In genomic region chr3:119235151-119235550, GRCh38 we compare ENCODE assay signal across 14 cellular contexts. TPM values are rescaled to one million over a fixed set of nuclear protein-coding genes. Genes with fewer than 3 reads are reported as not detected.
DNase-seq lines count a peak whose midpoint lies in the region; ATAC-seq and TF ChIP-seq lines count a peak whose summit lies in the region.
"Had no signal": no experiment of that assay in that cellular context is flagged by ENCODE, and none has a peak within 500 bp of the region (broad histone marks: within the 10 kb centered on the region; RNA-seq: fewer than 3 reads in every experiment).

No MANE protein-coding gene starts in this region.

- H3K4me2 ChIP-seq in IMR-90 (ENCODE audit: low read depth, low read length): peak overlapping the region; percentile 27; the same call in 1 of the 2 replicates

- H3K9me1 ChIP-seq in IMR-90 (ENCODE audit: insufficient read depth, low read length): peaks cover 8% of the 10 kb centered on the region

- CTCF ChIA-PET in IMR-90 (lab: Yijun Ruan, JAX): no interaction called here

- peak overlapping the region; percentile 20 for H2AK9ac ChIP-seq in IMR-90 (replicated peaks; ENCODE audit: low read depth, low read length, poor library complexity)

- ATAC-seq in IMR-90 (ENCODE audit: low read depth) (peak; percentile 69), GM21447 (IDR thresholded peaks at IDR 0.05; ENCODE audit: unreplicated experiment) (no peak), HG03342 (IDR thresholded peaks at IDR 0.05; ENCODE audit: unreplicated experiment) (no peak), HG02938 (IDR thresholded peaks at IDR 0.05; ENCODE audit: unreplicated experiment) (no peak)
- ATAC-seq: activated CD8-positive, alpha-beta memory T cell treated with anti-CD3 and anti-CD28 coated beads, Interleukin-2, amount 10 ng/mL, durations not matched to agents 7 days and 5 days; lower lobe of right lung had no signal

- no peak overlapping the region for H3K9ac ChIP-seq in IMR-90 (ENCODE audit: low read depth, low read length)

- H3K79me1 ChIP-seq in IMR-90 (ENCODE audit: low read depth in 1 of 2, low read length in 2 of 2): peaks cover 16 to 48% of the 10 kb centered on the region in 2 experiments

- H4K8ac ChIP-seq in IMR-90 (ENCODE audit: low read depth in 2 of 2, low read length in 2 of 2): peak overlapping the region in 1 of 2 experiments; percentile 18; a peak in 1 of 4 replicates

- peak overlapping the region; percentile 37 for H2BK5ac ChIP-seq in IMR-90 (ENCODE audit: low read depth, low read length, poor library complexity, severe bottlenecking)

- no peak overlapping the region for H3K27ac ChIP-seq in IMR-90 (ENCODE audit: insufficient read depth, low read length)
- no peak overlapping the region for H3K27ac ChIP-seq in brain microvascular endothelial cell
- peak overlapping the region; percentile 5 for H3K27ac ChIP-seq in neutrophil
- H3K27ac ChIP-seq: lower lobe of right lung, prostate gland, SK-N-MC had no signal

- 0 out of 2 replicates have a peak overlapping the region, but pooled peaks have one; percentile 11 for H4K91ac ChIP-seq in IMR-90 (ENCODE audit: insufficient read depth, low read depth, low read length)

- H3K18ac ChIP-seq in IMR-90 (ENCODE audit: low read depth, low read length): no peak overlapping the region

- H3K9me3 ChIP-seq in IMR-90 (ENCODE audit: control insufficient read depth, insufficient read depth, low read length) (no peaks in the 10 kb centered on the region), neutrophil (no peaks in the 10 kb centered on the region)
- H3K9me3 ChIP-seq: lower lobe of right lung, prostate gland had no signal

- intact Hi-C loops in IMR-90 (cut with micrococcal nuclease): no loop called here

- H2AFZ ChIP-seq in IMR-90 (replicated peaks; ENCODE audit: low read length, poor library complexity): peak overlapping the region; percentile 68

- TF ChIP-seq RAD21 in IMR-90 (IDR thresholded peaks at IDR 0.05; ENCODE audit: low read length): no peak

- in situ Hi-C loops in Caki2 (cut with HindIII; ENCODE audit: low pct_unique_long_range_greater_than_20kb, low sequenced_read_pairs): no loop called here
- in situ Hi-C loops in IMR-90 (cut with MboI; ENCODE audit: low sequenced_read_pairs): no loop called here
- in situ Hi-C loops in brain microvascular endothelial cell (cut with HindIII; ENCODE audit: low pct_ligation_motif_present, low sequenced_read_pairs): no loop called here

- H2BK120ac ChIP-seq in IMR-90 (ENCODE audit: low read depth, low read length): 0 out of 2 replicates have a peak overlapping the region, but pooled peaks have one; percentile 9

- H2AK5ac ChIP-seq in IMR-90 (ENCODE audit: low read depth, low read length): no peak overlapping the region

- H3K36me3 ChIP-seq in IMR-90 (ENCODE audit: control insufficient read depth, insufficient read depth, low read length): peaks cover 21% of the 10 kb centered on the region
- H3K36me3 ChIP-seq in brain microvascular endothelial cell (replicated peaks): no peaks in the 10 kb centered on the region
- H3K36me3 ChIP-seq in neutrophil: peaks cover 27% of the 10 kb centered on the region
- H3K36me3 ChIP-seq: prostate gland had no signal

- no peak overlapping the region for H3K23ac ChIP-seq in IMR-90 (ENCODE audit: low read depth, low read length)

- POLR2A ChIA-PET in IMR-90 (lab: Charles Lee; ENCODE audit: unreplicated experiment): no interaction called here

- no CpG with 5 or more reads among the region's 1 CpG for WGBS in IMR-90 (ENCODE audit: extremely low coverage in 2 of 2, insufficient read length in 1 of 2), 2 experiments

- peaks cover 6% of the 10 kb centered on the region; the same call in 1 of the 2 replicates for H4K20me1 ChIP-seq in IMR-90 (ENCODE audit: insufficient read depth, low read length)

- H3K27me3 ChIP-seq in IMR-90 (ENCODE audit: control insufficient read depth, insufficient read depth, low read length): no peaks in the 10 kb centered on the region
- H3K27me3 ChIP-seq in brain microvascular endothelial cell (replicated peaks): no peaks in the 10 kb centered on the region
- no peaks in the 10 kb centered on the region for H3K27me3 ChIP-seq in neutrophil

- no peak overlapping the region for H4K5ac ChIP-seq in IMR-90 (ENCODE audit: low read depth, low read length)

- no peak overlapping the region for H3K14ac ChIP-seq in IMR-90 (replicated peaks; ENCODE audit: low read depth, low read length)

- DNase-seq in Caki2 (ENCODE audit: low read depth): peak; percentile 25
- peak; percentile 61 for DNase-seq in IMR-90
- peak; percentile 48 for DNase-seq in brain microvascular endothelial cell
- DNase-seq: activated CD8-positive, alpha-beta memory T cell treated with anti-CD3 and anti-CD28 coated beads, Interleukin-2, amount 10 ng/mL, durations not matched to agents 7 days and 5 days; foreskin melanocyte; lower lobe of right lung; NCI-H510A; stimulated activated CD4-positive, alpha-beta T cell treated with anti-CD3 and anti-CD28 coated beads, Interleukin-4, amount 100 ng/mL, for 24 hours had no signal

- H3K56ac ChIP-seq in IMR-90 (ENCODE audit: extremely low read depth, insufficient read depth, low read length): no peak overlapping the region

- BruUV-seq in IMR-90 (replicated peaks; lab: Mats Ljungman, UMichigan): no TSS peak

- peak overlapping the region; percentile 12; the same call in 1 of the 2 replicates for H3K4ac ChIP-seq in IMR-90 (ENCODE audit: low read depth, low read length)

- no peak for TF ChIP-seq POLR2A in IMR-90 (IDR thresholded peaks at IDR 0.05; ENCODE audit: low read depth, low read length)

- peaks cover 5% of the 10 kb centered on the region; the same call in 1 of the 2 replicates for H3K4me1 ChIP-seq in IMR-90 (ENCODE audit: control insufficient read depth, insufficient read depth, low read length)
- H3K4me1 ChIP-seq in neutrophil (ENCODE audit: control insufficient read depth in 1 of 2, insufficient read depth in 1 of 2, low read depth in 1 of 2, low read length in 1 of 2): peaks cover 41 to 43% of the 10 kb centered on the region in 2 experiments
- H3K4me1 ChIP-seq: prostate gland had no signal

- no peak overlapping the region for H2BK15ac ChIP-seq in IMR-90 (ENCODE audit: low read depth, low read length)

- H3K4me3 ChIP-seq in IMR-90 (ENCODE audit: insufficient read depth, low read depth, low read length): no peak overlapping the region
- H3K4me3 ChIP-seq in brain microvascular endothelial cell (ENCODE audit: low read depth, low read length): no peak overlapping the region
- H3K4me3 ChIP-seq in neutrophil (ENCODE audit: low read depth in 1 of 2, low read length in 1 of 2): no peak overlapping the region
- H3K4me3 ChIP-seq: lower lobe of right lung, prostate gland, SK-N-MC had no signal

- no peak for TF ChIP-seq CTCF in IMR-90 (conservative IDR thresholded peaks at IDR 0.05; ENCODE audit: low read depth, low read length)
- TF ChIP-seq CTCF in brain microvascular endothelial cell (IDR thresholded peaks at IDR 0.05; ENCODE audit: low read depth, low read length, missing control alignments): no peak
- TF ChIP-seq CTCF in neutrophil (IDR thresholded peaks at IDR 0.05): no peak

- no peak overlapping the region for H2BK20ac ChIP-seq in IMR-90 (ENCODE audit: low read depth, low read length)

- dilution Hi-C loops in IMR-90 (cut with HindIII; ENCODE audit: low sequenced_read_pairs, unreplicated experiment): no loop called here

TF ChIP-seq in IMR-90, 13 proteins besides CTCF, POLR2A, EP300 and RAD21:
- TF ChIP-seq SMC3 (IDR thresholded peaks at IDR 0.05; ENCODE audit: low read depth, low read length) (no peak), MAZ (IDR thresholded peaks at IDR 0.05; ENCODE audit: borderline replicate concordance, low read depth, low read length) (no peak), MXI1 (IDR thresholded peaks at IDR 0.05; ENCODE audit: borderline replicate concordance, low read depth, low read length) (no peak), RFX5 (IDR thresholded peaks at IDR 0.05; ENCODE audit: low read depth, low read length) (no peak), USF2 (IDR thresholded peaks at IDR 0.05; ENCODE audit: low read depth, low read length) (no peak), BHLHE40 (IDR thresholded peaks at IDR 0.05; ENCODE audit: low read depth, low read length) (no peak), RCOR1 (IDR thresholded peaks at IDR 0.05; ENCODE audit: insufficient replicate concordance, low read length) (no peak), ELK1 (IDR thresholded peaks at IDR 0.05; ENCODE audit: borderline replicate concordance, low read depth, low read length) (no peak)

RNA-seq across cellular contexts. Expression of gene B4GALT4, which starts 5.5 kb away (rescaled TPM):
- 39.4 and 45.8 TPM in 2 replicates for total RNA-seq in Caki2 (2014; rRNA removed; shearing (Covaris generic); ENCODE audit: low replicate concordance)
- 30.3 and 30.6 TPM in 2 replicates for total RNA-seq in IMR-90 (2012; rRNA removed)
- polyA plus RNA-seq in IMR-90 (2012; rRNA removed): 23.0 and 27.0 TPM in 2 replicates
- 7.5 and 10.5 TPM in 2 replicates for polyA plus RNA-seq in IMR-90 (2012; cell fraction: cytosol; rRNA removed)
- 5.1 and 22.2 TPM in 2 replicates for polyA plus RNA-seq in IMR-90 (2012; cell fraction: nucleus; rRNA removed; ENCODE audit: low replicate concordance)

RNA-seq across cellular contexts. Expression of gene ARHGAP31, which starts 59.0 kb away (rescaled TPM):
- total RNA-seq in Caki2 (2014; rRNA removed; shearing (Covaris generic); ENCODE audit: low replicate concordance): 1.5 and 6.6 TPM in 2 replicates
- total RNA-seq in IMR-90 (2012; rRNA removed): 6.6 and 7.5 TPM in 2 replicates
- 7.7 and 8.3 TPM in 2 replicates for polyA plus RNA-seq in IMR-90 (2012; rRNA removed)
- polyA plus RNA-seq in IMR-90 (2012; cell fraction: cytosol; rRNA removed): 2.2 and 2.4 TPM in 2 replicates
- polyA plus RNA-seq in IMR-90 (2012; cell fraction: nucleus; rRNA removed; ENCODE audit: low replicate concordance): 2.2 and 3.0 TPM in 2 replicates
